Comparison of ENCODE assay signal across 8 cellular contexts in genomic region chr11:43250309-43250708, GRCh38.
"Had no signal": no experiment of that assay in that cellular context is flagged by ENCODE, and none has a peak within 500 bp of the region (broad histone marks: within the 10 kb centered on the region; RNA-seq: fewer than 3 reads in every experiment).

No MANE protein-coding gene starts in this region.

- H2AFZ ChIP-seq: GM23248, GM23338 had no signal

- H3K4me2 ChIP-seq: GM23338 had no signal

- DNase-seq: GM23248, GOT3, H7, H9, HCEC 1CT, HFFc6 had no signal

- H3K36me3 ChIP-seq: HAP-1 had no signal

- H3K9me3 ChIP-seq: HAP-1 had no signal

- H3K9ac ChIP-seq: GM23248 had no signal

- H3K4me3 ChIP-seq: GM23248, GM23338, HAP-1 had no signal

- H3K27ac ChIP-seq: GM23248 had no signal
